8 cellular contexts compared by ENCODE assay signal in the genomic region with DNA sequence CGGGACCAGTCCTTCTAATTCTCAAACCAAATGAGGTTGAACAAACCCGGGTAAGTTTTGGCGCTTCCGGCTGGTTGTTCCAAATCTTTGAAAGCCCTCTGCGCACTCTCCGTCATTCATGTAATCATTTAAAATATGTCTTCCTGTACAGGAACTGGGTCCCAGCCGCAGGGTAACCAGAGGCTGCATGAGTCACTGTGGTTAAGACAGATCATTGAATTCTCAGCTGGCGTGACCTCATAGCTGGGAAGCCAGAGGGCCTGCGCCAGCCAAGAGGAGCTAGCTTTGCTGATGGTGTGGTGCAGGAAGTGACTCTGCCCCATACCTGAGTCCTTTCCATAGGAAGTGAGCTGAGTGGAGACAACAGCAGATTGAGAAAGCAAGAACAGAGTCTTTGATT.
A peak's percentile ranks its signal among the peaks of the same experiment; 100 is the strongest.
DNase-seq lines count a peak whose midpoint lies in the region; ATAC-seq and TF ChIP-seq lines count a peak whose summit lies in the region.

No MANE protein-coding gene starts in this region.

- H3K36me3 ChIP-seq in DND-41 (ENCODE audit: insufficient read depth, low read length): no peaks in the 10 kb centered on the region

- TF ChIP-seq CTCF in DND-41 (IDR thresholded peaks at IDR 0.05; ENCODE audit: borderline replicate concordance, extremely low read depth, low read length, poor library complexity, severe bottlenecking) (no peak), fibroblast of the aortic adventitia (IDR thresholded peaks at IDR 0.05; ENCODE audit: insufficient read depth, low read length) (no peak)

- no peaks in the 10 kb centered on the region for H3K27me3 ChIP-seq in DND-41 (ENCODE audit: insufficient read depth, low read length, poor library complexity)

- H3K9ac ChIP-seq in DND-41 (ENCODE audit: low read depth, low read length): 0 out of 2 replicates have a peak overlapping the region, but pooled peaks have one; percentile 26

- H3K27ac ChIP-seq in DND-41 (ENCODE audit: low read length): peak overlapping the region; percentile 69

- H3K9me3 ChIP-seq in DND-41 (ENCODE audit: insufficient read depth, low read length, severe bottlenecking): no peaks in the 10 kb centered on the region

- peaks cover 16% of the 10 kb centered on the region for H3K4me1 ChIP-seq in DND-41 (ENCODE audit: insufficient read depth, low read length)

- no peak overlapping the region; a peak in 1 of 4 replicates for H3K4me3 ChIP-seq in DND-41 (ENCODE audit: low read depth in 1 of 2, low read length in 2 of 2)
- no peak overlapping the region for H3K4me3 ChIP-seq in fibroblast of the aortic adventitia (ENCODE audit: low read depth, low read length)

- H4K20me1 ChIP-seq in DND-41 (ENCODE audit: insufficient read depth, low read length): no peaks in the 10 kb centered on the region

- ATAC-seq in DND-41 (ENCODE audit: insufficient read depth, low read depth) (peak; percentile 100), HG03521 (IDR thresholded peaks at IDR 0.05; ENCODE audit: unreplicated experiment) (no peak), HG03025 (IDR thresholded peaks at IDR 0.05; ENCODE audit: low FRiP score, unreplicated experiment) (no peak)

- peak overlapping the region; percentile 53 for H3K4me2 ChIP-seq in DND-41 (ENCODE audit: insufficient read depth, low read length)

- peak; percentile 94 for DNase-seq in DND-41
- peak; percentile 72 for DNase-seq in activated T-cell treated with anti-CD3 and anti-CD28 coated beads for 4 hours
- peak; percentile 98 for DNase-seq in fibroblast of the aortic adventitia (ENCODE audit: low read depth)
- peak; percentile 88 for DNase-seq in smooth muscle cell of the brain vasculature (ENCODE audit: low read depth, low spot score)
- DNase-seq in NCI-H146 (lab: John Stamatoyannopoulos, UW): no peak

- H2AFZ ChIP-seq in DND-41 (ENCODE audit: low read depth, low read length): peak overlapping the region; percentile 66; the same call in 1 of the 2 replicates

- no peaks in the 10 kb centered on the region for H3K79me2 ChIP-seq in DND-41 (ENCODE audit: insufficient read depth, low read length)

TF ChIP-seq in PFSK-1, 5 proteins besides CTCF, POLR2A, EP300 and RAD21:
- peak; percentile 16; the same call in 1 of the 2 replicates for TF ChIP-seq TAF1 (IDR thresholded peaks at IDR 0.05; ENCODE audit: borderline replicate concordance, insufficient read depth, low read length)
- 0 out of 2 replicates have a peak, but pooled peaks have one; percentile 25 for TF ChIP-seq POLR2AphosphoS5 (IDR thresholded peaks at IDR 0.05; ENCODE audit: low read depth, low read length)
- TF ChIP-seq SIN3A (IDR thresholded peaks at IDR 0.05; ENCODE audit: borderline replicate concordance, insufficient read depth, low read length): no peak
- TF ChIP-seq FOXP2 (optimal IDR thresholded peaks at IDR 0.05; ENCODE audit: borderline replicate concordance, extremely low read depth, extremely low read length, insufficient read depth): peak; percentile 80
- TF ChIP-seq, protein P1, sequence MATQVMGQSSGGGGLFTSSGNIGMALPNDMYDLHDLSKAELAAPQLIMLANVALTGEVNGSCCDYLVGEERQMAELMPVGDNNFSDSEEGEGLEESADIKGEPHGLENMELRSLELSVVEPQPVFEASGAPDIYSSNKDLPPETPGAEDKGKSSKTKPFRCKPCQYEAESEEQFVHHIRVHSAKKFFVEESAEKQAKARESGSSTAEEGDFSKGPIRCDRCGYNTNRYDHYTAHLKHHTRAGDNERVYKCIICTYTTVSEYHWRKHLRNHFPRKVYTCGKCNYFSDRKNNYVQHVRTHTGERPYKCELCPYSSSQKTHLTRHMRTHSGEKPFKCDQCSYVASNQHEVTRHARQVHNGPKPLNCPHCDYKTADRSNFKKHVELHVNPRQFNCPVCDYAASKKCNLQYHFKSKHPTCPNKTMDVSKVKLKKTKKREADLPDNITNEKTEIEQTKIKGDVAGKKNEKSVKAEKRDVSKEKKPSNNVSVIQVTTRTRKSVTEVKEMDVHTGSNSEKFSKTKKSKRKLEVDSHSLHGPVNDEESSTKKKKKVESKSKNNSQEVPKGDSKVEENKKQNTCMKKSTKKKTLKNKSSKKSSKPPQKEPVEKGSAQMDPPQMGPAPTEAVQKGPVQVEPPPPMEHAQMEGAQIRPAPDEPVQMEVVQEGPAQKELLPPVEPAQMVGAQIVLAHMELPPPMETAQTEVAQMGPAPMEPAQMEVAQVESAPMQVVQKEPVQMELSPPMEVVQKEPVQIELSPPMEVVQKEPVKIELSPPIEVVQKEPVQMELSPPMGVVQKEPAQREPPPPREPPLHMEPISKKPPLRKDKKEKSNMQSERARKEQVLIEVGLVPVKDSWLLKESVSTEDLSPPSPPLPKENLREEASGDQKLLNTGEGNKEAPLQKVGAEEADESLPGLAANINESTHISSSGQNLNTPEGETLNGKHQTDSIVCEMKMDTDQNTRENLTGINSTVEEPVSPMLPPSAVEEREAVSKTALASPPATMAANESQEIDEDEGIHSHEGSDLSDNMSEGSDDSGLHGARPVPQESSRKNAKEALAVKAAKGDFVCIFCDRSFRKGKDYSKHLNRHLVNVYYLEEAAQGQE (IDR thresholded peaks at IDR 0.05; ENCODE audit: insufficient read depth in 1 of 2, low read depth in 2 of 2, low read length in 2 of 2): peak in 1 of 2 experiments; percentile 29; a peak in 1 of 4 replicates
